In genomic region chr3:122767690-122768372, GRCh38 we compare ENCODE assay signal across 20 cellular contexts. TPM values are rescaled to one million over a fixed set of nuclear protein-coding genes. Genes with fewer than 3 reads are reported as not detected.
A peak's percentile ranks its signal among the peaks of the same experiment; 100 is the strongest.
DNase-seq lines count a peak whose midpoint lies in the region; ATAC-seq and TF ChIP-seq lines count a peak whose summit lies in the region.
"Had no signal": no experiment of that assay in that cellular context is flagged by ENCODE, and none has a peak within 500 bp of the region (broad histone marks: within the 10 kb centered on the region; RNA-seq: fewer than 3 reads in every experiment).

No MANE protein-coding gene starts in this region.

- POLR2A ChIA-PET in Caco-2 (lab: Charles Lee) (no interaction called here), WTC11 (lab: Charles Lee) (no interaction called here)

- 40% methylated on average over 1 of the region's 1 CpG for WGBS in right lobe of liver (ENCODE audit: insufficient coverage, low coverage, low lambda C conversion rate, missing lambda C conversion rate)
- 59 to 75% (median 75%) methylated on average over 1 of the region's 1 CpG for WGBS in psoas muscle, 3 donors

- no peaks in the 10 kb centered on the region for H3K36me3 Mint-ChIP-seq in Caco-2 (ENCODE audit: insufficient read depth, unreplicated experiment)
- no peaks in the 10 kb centered on the region; the same call in 1 of the 2 replicates for H3K36me3 Mint-ChIP-seq in WTC11

- CTCF ChIA-PET in Caco-2 (lab: Charles Lee) (no interaction called here), WTC11 (lab: Charles Lee) (no interaction called here)

- H3K27me3 ChIP-seq in Caco-2 (replicated peaks; ENCODE audit: control insufficient read depth, insufficient read depth, low read length) (no peaks in the 10 kb centered on the region), right lobe of liver (no peaks in the 10 kb centered on the region), psoas muscle (ENCODE audit: insufficient read depth in 3 of 3, low read length in 2 of 3) (no peaks in the 10 kb centered on the region)
- H3K27me3 ChIP-seq: uterus had no signal

- H3K4me1 Mint-ChIP-seq in Caco-2 (ENCODE audit: low read depth, unreplicated experiment) (peaks cover 12% of the 10 kb centered on the region), WTC11 (no peaks in the 10 kb centered on the region)
- H3K4me1 Mint-ChIP-seq: stimulated activated naive CD8-positive, alpha-beta T cell treated with anti-CD3 and anti-CD28 coated beads, Interleukin-15, amount 100 ng/mL, for 72 hours had no signal

- no peak for DNase-seq in Caco-2
- DNase-seq in WTC11 (ENCODE audit: low spot score), result no peak
- no peak for DNase-seq in right lobe of liver
- no peak for DNase-seq in psoas muscle
- DNase-seq in RKO (ENCODE audit: low spot score), result no peak
- DNase-seq in NCI-H1048 (lab: John Stamatoyannopoulos, UW), result no peak
- no peak for DNase-seq in SW480 (ENCODE audit: low spot score)
- DNase-seq: activated CD4-positive, alpha-beta T cell treated with anti-CD3 and anti-CD28 coated beads, Interleukin-2, amount 50 U/mL, for 48 hours; activated T-cell treated with anti-CD3 and anti-CD28 coated beads, Interleukin-2, amount 50 U/mL, for 4 hours; CD4-positive, alpha-beta T cell; dermis blood vessel endothelial cell; DMS79; GOT3; NCI-H1930; retina; stimulated activated naive CD8-positive, alpha-beta T cell treated with anti-CD3 and anti-CD28 coated beads, Interleukin-15, amount 100 ng/mL, for 72 hours; SW 1271; uterus had no signal

- H3K9me3 ChIP-seq in Caco-2 (no peaks in the 10 kb centered on the region), right lobe of liver (no peaks in the 10 kb centered on the region), psoas muscle (no peaks in the 10 kb centered on the region)
- H3K9me3 ChIP-seq: uterus had no signal

- H3K4me3 ChIP-seq in Caco-2 (ENCODE audit: low read depth, low read length) (no peak overlapping the region), right lobe of liver (no peak overlapping the region), psoas muscle (no peak overlapping the region)
- H3K4me3 ChIP-seq: uterus had no signal

- H3K4me1 ChIP-seq in Caco-2 (peaks cover 9% of the 10 kb centered on the region), right lobe of liver (no peaks in the 10 kb centered on the region), psoas muscle (peaks cover 38% of the 10 kb centered on the region)
- H3K4me1 ChIP-seq: uterus had no signal

- no peaks in the 10 kb centered on the region for H3K27me3 Mint-ChIP-seq in Caco-2 (ENCODE audit: insufficient read depth, unreplicated experiment)
- H3K27me3 Mint-ChIP-seq in WTC11 (ENCODE audit: low read depth), result no peaks in the 10 kb centered on the region
- H3K27me3 Mint-ChIP-seq: activated naive CD8-positive, alpha-beta T cell; CD4-positive, alpha-beta T cell; stimulated activated naive CD8-positive, alpha-beta T cell treated with anti-CD3 and anti-CD28 coated beads, Interleukin-15, amount 100 ng/mL, for 72 hours had no signal

- TF ChIP-seq POLR2A in right lobe of liver (IDR thresholded peaks at IDR 0.05), result no peak

- no peak for ATAC-seq in WTC11
- ATAC-seq in right lobe of liver, result peak; percentile 28 to 69 (median 53)
- ATAC-seq in psoas muscle, result peak; percentile 55 to 69 (median 68)
- no peak for ATAC-seq in HG02759 (IDR thresholded peaks at IDR 0.05; ENCODE audit: unreplicated experiment)
- ATAC-seq: activated T-cell treated with anti-CD3 and anti-CD28 coated beads, Interleukin-2, amount 50 U/mL, for 4 hours; stimulated activated naive CD8-positive, alpha-beta T cell treated with anti-CD3 and anti-CD28 coated beads, Interleukin-15, amount 100 ng/mL, for 72 hours had no signal

- no TSS peak for BruUV-seq in Caco-2 (replicated peaks; lab: Mats Ljungman, UMichigan)

- TF ChIP-seq CTCF in Caco-2 (IDR thresholded peaks at IDR 0.05; ENCODE audit: insufficient read depth in 1 of 2, low read depth in 1 of 2, low read length in 1 of 2, severe bottlenecking in 1 of 2, unreplicated experiment in 1 of 2) (no peak), WTC11 (IDR thresholded peaks at IDR 0.05) (no peak), right lobe of liver (IDR thresholded peaks at IDR 0.05) (no peak), psoas muscle (IDR thresholded peaks at IDR 0.05) (no peak)

- H3K9me3 Mint-ChIP-seq in Caco-2 (ENCODE audit: unreplicated experiment) (no peaks in the 10 kb centered on the region), WTC11 (no peaks in the 10 kb centered on the region)
- H3K9me3 Mint-ChIP-seq: activated T-cell treated with anti-CD3 and anti-CD28 coated beads, Interleukin-2, amount 50 U/mL, for 4 hours; CD4-positive, alpha-beta T cell; stimulated activated naive CD8-positive, alpha-beta T cell treated with anti-CD3 and anti-CD28 coated beads, Interleukin-15, amount 100 ng/mL, for 72 hours had no signal

- H3K27ac ChIP-seq in right lobe of liver, result peak overlapping the region in 1 of 3 donors; percentile 32
- peak overlapping the region; percentile 71 for H3K27ac ChIP-seq in psoas muscle
- H3K27ac ChIP-seq: uterus had no signal

- H3K4me3 Mint-ChIP-seq in Caco-2 (ENCODE audit: unreplicated experiment) (no peak overlapping the region), WTC11 (no peak overlapping the region)
- H3K4me3 Mint-ChIP-seq: activated naive CD8-positive, alpha-beta T cell; activated T-cell treated with anti-CD3 and anti-CD28 coated beads, Interleukin-2, amount 50 U/mL, for 4 hours; CD4-positive, alpha-beta T cell; stimulated activated naive CD8-positive, alpha-beta T cell treated with anti-CD3 and anti-CD28 coated beads, Interleukin-15, amount 100 ng/mL, for 72 hours had no signal

- H3K27ac Mint-ChIP-seq in Caco-2 (ENCODE audit: unreplicated experiment), result peak overlapping the region; percentile 51
- 0 out of 2 replicates have a peak overlapping the region, but pooled peaks have one; percentile 17 for H3K27ac Mint-ChIP-seq in WTC11
- H3K27ac Mint-ChIP-seq: activated naive CD8-positive, alpha-beta T cell; CD4-positive, alpha-beta T cell; stimulated activated naive CD8-positive, alpha-beta T cell treated with anti-CD3 and anti-CD28 coated beads, Interleukin-15, amount 100 ng/mL, for 72 hours had no signal

- H3K36me3 ChIP-seq in Caco-2 (ENCODE audit: control insufficient read depth, insufficient read depth, low read length), result no peaks in the 10 kb centered on the region
- H3K36me3 ChIP-seq in right lobe of liver, result no peaks in the 10 kb centered on the region
- peaks cover 4 to 49% of the 10 kb centered on the region in 2 donors for H3K36me3 ChIP-seq in psoas muscle (ENCODE audit: insufficient read depth in 1 of 2, low read depth in 1 of 2)
- H3K36me3 ChIP-seq: uterus had no signal

- intact Hi-C loops in Caco-2 (cut with micrococcal nuclease; ENCODE audit: unreplicated experiment) (no loop called here), right lobe of liver (cut with DNase I) (no loop called here), psoas muscle (cut with DNase I) (no loop called here)

TF ChIP-seq in WTC11, 78 proteins besides CTCF, POLR2A, EP300 and RAD21 (continues in another document):
- no peak for TF ChIP-seq FOXJ3 (CRISPR knock-in tag; IDR thresholded peaks at IDR 0.05; ENCODE audit: borderline replicate concordance)
- TF ChIP-seq TEAD1 (CRISPR knock-in tag; IDR thresholded peaks at IDR 0.05), result no peak
- no peak for TF ChIP-seq USF1 (CRISPR knock-in tag; IDR thresholded peaks at IDR 0.05)
- no peak for TF ChIP-seq ATF1 (CRISPR knock-in tag; IDR thresholded peaks at IDR 0.05)
- TF ChIP-seq TCF7 (CRISPR knock-in tag; IDR thresholded peaks at IDR 0.05; ENCODE audit: low read depth), result no peak
- TF ChIP-seq CBFB (CRISPR knock-in tag; IDR thresholded peaks at IDR 0.05; ENCODE audit: low read depth), result no peak
- no peak for TF ChIP-seq GABPB1 (CRISPR knock-in tag; IDR thresholded peaks at IDR 0.05)
- no peak for TF ChIP-seq NFATC4 (CRISPR knock-in tag; IDR thresholded peaks at IDR 0.05)
- TF ChIP-seq ZNF281 (CRISPR knock-in tag; IDR thresholded peaks at IDR 0.05), result no peak

RNA-seq across cellular contexts. Expression of gene HSPBAP1, which starts 25.8 kb away (rescaled TPM):
- total RNA-seq in Caco-2 (2022) (9.9 and 13.1 TPM in 2 replicates), WTC11 (2021) (7.6 to 10.4 TPM (median 9.1 TPM) in 3 replicates), right lobe of liver (1 to 10 TPM; 2.4 to 4.0 (median 3.3) TPM), psoas muscle (10 to 100 TPM in 3 of 4 donors, 1 to 10 TPM in 1; 4.8 to 18.2 (median 16.2) TPM)
- polyA plus RNA-seq in psoas muscle, result 10 to 100 TPM in 2 of 3 donors, 1 to 10 TPM in 1; 6.1 to 24.7 (median 18.9) TPM

RNA-seq across cellular contexts. Expression of gene SLC49A4, which starts 27.0 kb away (rescaled TPM):
- 35.0 and 41.6 TPM in 2 replicates for total RNA-seq in Caco-2 (2022)
- total RNA-seq in WTC11 (2021), result 8.0 to 10.2 TPM (median 8.5 TPM) in 3 replicates
- total RNA-seq in right lobe of liver, result 1 to 10 TPM; 5.5 to 8.6 (median 6.7) TPM
- 10 to 100 TPM; 12.5 to 44.2 (median 26.9) TPM for total RNA-seq in psoas muscle
- 10 to 100 TPM; 15.1 to 21.8 (median 21.1) TPM for polyA plus RNA-seq in psoas muscle

Comparison
In these comparisons a context has a peak if more than half of its experiments do, and no peak if none do; other contexts are left out.
1. ATAC-seq: peak in right lobe of liver (4 of 4) and psoas muscle (4 of 4); none in WTC11 (single experiment) and HG02759 (single experiment).